ENCODE assay signal across 18 cellular contexts in genomic region chr5:40700116-40700822, GRCh38. TPM values are rescaled to one million over a fixed set of nuclear protein-coding genes. Genes with fewer than 3 reads are reported as not detected.
DNase-seq lines count a peak whose midpoint lies in the region; ATAC-seq, FAIRE-seq and TF ChIP-seq lines count a peak whose summit lies in the region.
"Had no signal": no experiment of that assay in that cellular context is flagged by ENCODE, and none has a peak within 500 bp of the region (broad histone marks: within the 10 kb centered on the region; RNA-seq: fewer than 3 reads in every experiment).

No MANE protein-coding gene starts in this region.

- H3K36me3 Mint-ChIP-seq in stimulated activated effector memory CD8-positive, alpha-beta T cell treated with anti-CD3 and anti-CD28 coated beads, Interleukin-12 subunit alpha, Interleukin-12 subunit beta, amount 100 ng/mL, for 72 hours = peaks cover 61% of the 10 kb centered on the region

- H3K4me3 ChIP-seq in right cardiac atrium (ENCODE audit: low read length) (no peak overlapping the region), heart left ventricle (no peak overlapping the region), K562 (no peak overlapping the region), neuronal stem cell (ENCODE audit: low read length in 2 of 2) (no peak overlapping the region), mammary epithelial cell (replicated peaks in 1 of 3; ENCODE audit: insufficient read depth in 1 of 3, low read depth in 2 of 3, low read length in 3 of 3) (no peak overlapping the region)
- H3K4me3 ChIP-seq: BLaER1, GM23338 had no signal

- H3K23ac ChIP-seq in neuronal stem cell (ENCODE audit: low read depth, low read length, poor library complexity) = peak overlapping the region; percentile 31

- no peak for TF ChIP-seq RAD21 in K562 (CRISPR knock-in tag; conservative IDR thresholded peaks at IDR 0.05 in 1 of 2, IDR thresholded peaks at IDR 0.05 in 1 of 2)

- no peak for FAIRE-seq in K562 (lab: Jason Lieb, UNC)
- FAIRE-seq: H54 had no signal

- WGBS in right cardiac atrium = 95% methylated on average over 5 of the region's 5 CpGs
- WGBS in heart left ventricle, 4 donors = 78 to 95% (median 92%) methylated on average over 5 of the region's 5 CpGs
- WGBS in K562 (ENCODE audit: insufficient coverage, low coverage, missing lambda C conversion rate) = 5% methylated on average over 5 of the region's 5 CpGs
- no CpG with 5 or more reads among the region's 5 CpGs for WGBS in neuronal stem cell (ENCODE audit: extremely low coverage in 2 of 2, insufficient read length in 2 of 2, insufficient replicate concordance in 1 of 2), 2 donors
- 80% methylated on average over 3 of the region's 5 CpGs for WGBS in mammary epithelial cell (ENCODE audit: low coverage, missing lambda C conversion rate)

- ATAC-seq in right cardiac atrium (no peak), heart left ventricle (no peak), K562 (peak; percentile 49)
- no peak for ATAC-seq in stimulated activated effector memory CD8-positive, alpha-beta T cell treated with anti-CD3 and anti-CD28 coated beads, Interleukin-12 subunit alpha, Interleukin-12 subunit beta, amount 100 ng/mL, for 72 hours
- ATAC-seq: GM23338, HCT116 had no signal

- H3K4ac ChIP-seq in neuronal stem cell (ENCODE audit: low read length) = no peak overlapping the region

- POLR2A ChIA-PET in K562 (lab: Yijun Ruan, JAX) = no interaction called here

- H3K9me3 ChIP-seq in right cardiac atrium (ENCODE audit: control insufficient read depth, low read length) (peaks cover 3% of the 10 kb centered on the region), heart left ventricle (peaks cover 0 to 38% (median 23%) of the 10 kb centered on the region in 12 donors), K562 (replicated peaks; ENCODE audit: control insufficient read depth, insufficient read depth, low read depth, low read length) (no peaks in the 10 kb centered on the region), neuronal stem cell (replicated peaks in 1 of 2; ENCODE audit: control insufficient read depth in 2 of 2, insufficient read depth in 1 of 2, low read depth in 1 of 2, low read length in 2 of 2) (no peaks in the 10 kb centered on the region), mammary epithelial cell (replicated peaks; ENCODE audit: insufficient read depth, low read length) (no peaks in the 10 kb centered on the region)

- peak overlapping the region; percentile 76 for H3K18ac ChIP-seq in neuronal stem cell (ENCODE audit: low read length)

- peak in 2 of 3 donors; percentile 22 to 23 for DNase-seq in right cardiac atrium
- no peak for DNase-seq in heart left ventricle
- no peak for DNase-seq in K562 (ENCODE audit: extremely low read depth in 1 of 4, low spot score in 3 of 4)
- DNase-seq in neuronal stem cell (ENCODE audit: low spot score) = no peak
- DNase-seq in stimulated activated effector memory CD8-positive, alpha-beta T cell treated with anti-CD3 and anti-CD28 coated beads, Interleukin-12 subunit alpha, Interleukin-12 subunit beta, amount 100 ng/mL, for 72 hours (ENCODE audit: low spot score in 2 of 2) = no peak
- no peak for DNase-seq in NCI-H774 (lab: John Stamatoyannopoulos, UW)
- no peak for DNase-seq in mammary epithelial cell
- DNase-seq: 8988T; CD4-positive, alpha-beta memory T cell; DMS153; DMS79; GF-D8; HFFc6 had no signal

- no peak overlapping the region for H3K4me3 Mint-ChIP-seq in stimulated activated effector memory CD8-positive, alpha-beta T cell treated with anti-CD3 and anti-CD28 coated beads, Interleukin-12 subunit alpha, Interleukin-12 subunit beta, amount 100 ng/mL, for 72 hours
- H3K4me3 Mint-ChIP-seq: CD14-positive monocyte; CD4-positive, alpha-beta memory T cell; GM23338; HFFc6 had no signal

- dilution Hi-C loops in mammary epithelial cell (cut with HindIII; ENCODE audit: low sequenced_read_pairs) = no loop called here

- TF ChIP-seq POLR2A in heart left ventricle (IDR thresholded peaks at IDR 0.05) (no peak), K562 (conservative IDR thresholded peaks at IDR 0.05) (no peak)

- BruUV-seq in K562 (replicated peaks; lab: Mats Ljungman, UMichigan) (no TSS peak), mammary epithelial cell (replicated peaks; lab: Mats Ljungman, UMichigan) (no TSS peak)

- H3K27ac Mint-ChIP-seq in stimulated activated effector memory CD8-positive, alpha-beta T cell treated with anti-CD3 and anti-CD28 coated beads, Interleukin-12 subunit alpha, Interleukin-12 subunit beta, amount 100 ng/mL, for 72 hours = no peak overlapping the region
- H3K27ac Mint-ChIP-seq: GM23338, HFFc6 had no signal

- H3K27me3 ChIP-seq in right cardiac atrium (ENCODE audit: control insufficient read depth, insufficient read depth) (no peaks in the 10 kb centered on the region), heart left ventricle (no peaks in the 10 kb centered on the region), K562 (ENCODE audit: control insufficient read depth in 2 of 2, insufficient read depth in 2 of 2, low read length in 2 of 2) (no peaks in the 10 kb centered on the region; a peak in 1 of 5 replicates), neuronal stem cell (ENCODE audit: control insufficient read depth in 3 of 3, insufficient read depth in 3 of 3, low read depth in 1 of 3, low read length in 3 of 3) (no peaks in the 10 kb centered on the region), mammary epithelial cell (ENCODE audit: insufficient read depth, low read length) (no peaks in the 10 kb centered on the region)
- H3K27me3 ChIP-seq: BLaER1 had no signal

- 0 out of 4 replicates have a peak overlapping the region, but pooled peaks of 1 of the 2 experiments have one; percentile 28 for H3K9ac ChIP-seq in K562 (ENCODE audit: insufficient read depth in 1 of 2, low read depth in 2 of 2, low read length in 2 of 2)
- H3K9ac ChIP-seq in neuronal stem cell (ENCODE audit: low read depth, low read length, poor library complexity) = no peak overlapping the region
- H3K9ac ChIP-seq in mammary epithelial cell (ENCODE audit: insufficient read depth, low read length) = no peak overlapping the region
- H3K9ac ChIP-seq: BLaER1 had no signal

- peaks cover 15% of the 10 kb centered on the region for H3K4me1 Mint-ChIP-seq in stimulated activated effector memory CD8-positive, alpha-beta T cell treated with anti-CD3 and anti-CD28 coated beads, Interleukin-12 subunit alpha, Interleukin-12 subunit beta, amount 100 ng/mL, for 72 hours
- H3K4me1 Mint-ChIP-seq: CD14-positive monocyte, GM23338 had no signal

- no peak for TF ChIP-seq CTCF in heart left ventricle (IDR thresholded peaks at IDR 0.05)
- no peak for TF ChIP-seq CTCF in K562 (IDR thresholded peaks at IDR 0.05 in 2 of 3, conservative IDR thresholded peaks at IDR 0.05 in 1 of 3; ENCODE audit: insufficient read depth in 2 of 3, low read depth in 1 of 3, low read length in 3 of 3)
- TF ChIP-seq CTCF in mammary epithelial cell (conservative IDR thresholded peaks at IDR 0.05 in 1 of 2, IDR thresholded peaks at IDR 0.05 in 1 of 2; ENCODE audit: extremely low read depth in 1 of 2, insufficient read depth in 1 of 2, low read depth in 1 of 2, low read length in 2 of 2) = no peak

- H3K4me1 ChIP-seq in right cardiac atrium (ENCODE audit: control insufficient read depth, insufficient read depth, low read length) (no peaks in the 10 kb centered on the region), heart left ventricle (no peaks in the 10 kb centered on the region), K562 (replicated peaks in 1 of 2; ENCODE audit: control insufficient read depth in 2 of 2, insufficient read depth in 2 of 2, low read length in 2 of 2) (no peaks in the 10 kb centered on the region), neuronal stem cell (ENCODE audit: control insufficient read depth in 2 of 2, insufficient read depth in 1 of 2, low read depth in 1 of 2, low read length in 2 of 2) (no peaks in the 10 kb centered on the region), mammary epithelial cell (ENCODE audit: insufficient read depth, low read length) (no peaks in the 10 kb centered on the region)
- H3K4me1 ChIP-seq: BLaER1 had no signal

- H3K79me2 ChIP-seq in K562 (ENCODE audit: control insufficient read depth, insufficient read depth, low read length) = no peaks in the 10 kb centered on the region
- H3K79me2 ChIP-seq in mammary epithelial cell (ENCODE audit: insufficient read depth, low read length) = no peaks in the 10 kb centered on the region

- H2AFZ ChIP-seq in K562 (ENCODE audit: low read depth, low read length) (no peak overlapping the region), neuronal stem cell (ENCODE audit: low read length) (no peak overlapping the region), mammary epithelial cell (ENCODE audit: low read depth, low read length) (no peak overlapping the region)
- H2AFZ ChIP-seq: GM23338 had no signal

- H2BK120ac ChIP-seq in neuronal stem cell (ENCODE audit: low read depth, low read length) = no peak overlapping the region

- no peak for TF ChIP-seq EP300 in K562 (IDR thresholded peaks at IDR 0.05; ENCODE audit: low read length)

- H3K14ac ChIP-seq in neuronal stem cell (ENCODE audit: low read length) = no peak overlapping the region

- no peaks in the 10 kb centered on the region for H3K79me1 ChIP-seq in neuronal stem cell (ENCODE audit: low read depth, low read length)

- no peak overlapping the region for H2BK12ac ChIP-seq in neuronal stem cell (ENCODE audit: low read length)

- H3K4me2 ChIP-seq in K562 (ENCODE audit: insufficient read depth, low read length) (no peak overlapping the region), neuronal stem cell (ENCODE audit: insufficient read depth, low read length, poor library complexity, severe bottlenecking) (no peak overlapping the region), mammary epithelial cell (ENCODE audit: insufficient read depth, low read depth, low read length) (no peak overlapping the region)
- H3K4me2 ChIP-seq: BLaER1, GM23338 had no signal

- H2BK5ac ChIP-seq in neuronal stem cell (ENCODE audit: low read length) = no peak overlapping the region

- no peak overlapping the region for H2BK15ac ChIP-seq in neuronal stem cell (ENCODE audit: low read length)

- H4K8ac ChIP-seq in neuronal stem cell (ENCODE audit: low read depth, low read length) = no peak overlapping the region

- H3K36me3 ChIP-seq in heart left ventricle = peaks cover 0 to 9% (median 2%) of the 10 kb centered on the region in 9 donors
- no peaks in the 10 kb centered on the region for H3K36me3 ChIP-seq in K562 (ENCODE audit: control insufficient read depth, insufficient read depth, low read length)
- H3K36me3 ChIP-seq in neuronal stem cell (replicated peaks in 1 of 2; ENCODE audit: control insufficient read depth in 2 of 2, insufficient read depth in 2 of 2, low read length in 2 of 2) = no peaks in the 10 kb centered on the region
- H3K36me3 ChIP-seq in mammary epithelial cell (ENCODE audit: insufficient read depth, low read length) = no peaks in the 10 kb centered on the region

- H3K9me3 Mint-ChIP-seq in stimulated activated effector memory CD8-positive, alpha-beta T cell treated with anti-CD3 and anti-CD28 coated beads, Interleukin-12 subunit alpha, Interleukin-12 subunit beta, amount 100 ng/mL, for 72 hours = peaks cover 31% of the 10 kb centered on the region

- in situ Hi-C loops in K562 (cut with MboI) = loop anchor here (10.0 kb wide), 2 partner anchors 985 to 1125 kb away; no protein-coding TSS in a partner anchor
- in situ Hi-C loops in mammary epithelial cell (cut with MboI; ENCODE audit: low sequenced_read_pairs in 2 of 2) = loop anchor here in 1 of 2 donors (25.0 kb wide), 1 partner anchor 738 kb away; no protein-coding TSS in a partner anchor

- H3K9me1 ChIP-seq in K562 (ENCODE audit: control insufficient read depth, insufficient read depth, low read length) = no peaks in the 10 kb centered on the region

- H2AK5ac ChIP-seq in neuronal stem cell (ENCODE audit: low read depth, low read length) = no peak overlapping the region

- no peak overlapping the region for H3K27ac ChIP-seq in right cardiac atrium (ENCODE audit: low read length)
- no peak overlapping the region for H3K27ac ChIP-seq in heart left ventricle
- H3K27ac ChIP-seq in K562 (ENCODE audit: extremely low read depth, low read depth, low read length) = no peak overlapping the region
- H3K27ac ChIP-seq in neuronal stem cell (replicated peaks; ENCODE audit: low read length) = no peak overlapping the region
- H3K27ac ChIP-seq in mammary epithelial cell (ENCODE audit: insufficient read depth, low read depth, low read length) = no peak overlapping the region
- H3K27ac ChIP-seq: BLaER1 had no signal

- intact Hi-C loops in right cardiac atrium (cut with DNase I) (no loop called here), heart left ventricle (cut with DNase I) (no loop called here), K562 (cut with micrococcal nuclease) (no loop called here), mammary epithelial cell (cut with micrococcal nuclease) (no loop called here)

- CTCF ChIA-PET in K562 (lab: Yijun Ruan, JAX; ENCODE audit: low intra/inter-chr PET ratio) (no interaction called here), mammary epithelial cell (lab: Charles Lee; ENCODE audit: low non-redundant PET) (no interaction called here)

- H4K91ac ChIP-seq in neuronal stem cell (ENCODE audit: low read depth, low read length, poor library complexity) = no peak overlapping the region

- H4K20me1 ChIP-seq in K562 (replicated peaks; ENCODE audit: control insufficient read depth, insufficient read depth, low read length) (no peaks in the 10 kb centered on the region), mammary epithelial cell (ENCODE audit: insufficient read depth, low read length) (no peaks in the 10 kb centered on the region)

RNA-seq across cellular contexts. Expression of gene PTGER4, which starts 20.6 kb away (rescaled TPM):
- 1 to 10 TPM; 3.0 to 4.8 (median 4.1) TPM for total RNA-seq in right cardiac atrium
- polyA plus RNA-seq in right cardiac atrium = 1.9 TPM
- 10 to 100 TPM in 5 of 9 donors, 1 to 10 TPM in 4; 6.4 to 43.7 (median 12.3) TPM for total RNA-seq in heart left ventricle
- 1 to 10 TPM; 2.1 to 5.1 TPM for polyA plus RNA-seq in heart left ventricle
- total RNA-seq in K562 (2011; cell fraction: chromatin; rRNA removed; ENCODE audit: low replicate concordance) = not detected in 2 replicates
- not detected in 2 replicates for total RNA-seq in K562 (2011; cell fraction: nucleolus; rRNA removed)
- not detected in 2 replicates for total RNA-seq in K562 (2011; cell fraction: nucleoplasm; rRNA removed)
- not detected in 2 replicates for total RNA-seq in K562 (2014; rRNA removed)
- total RNA-seq in K562 (2014; rRNA removed; fragmentation: Illumina TruSeq; extraction: Trizol) = not detected in 2 replicates
- not detected in 2 replicates for total RNA-seq in K562 (2015; rRNA removed; fragmentation: Illumina TruSeq; extraction: Trizol)
- 0.11 and 0.31 TPM in 2 replicates for total RNA-seq in K562 (2021)
- not detected in 2 replicates for polyA plus RNA-seq in K562 (2011; rRNA removed)
- not detected in 2 replicates for polyA plus RNA-seq in K562 (2011; cell fraction: cytosol; rRNA removed)
- not detected in 2 replicates for polyA plus RNA-seq in K562 (2011; cell fraction: nucleus; rRNA removed)
- polyA plus RNA-seq in K562 (2012) = not detected in 2 replicates
- not detected in 2 replicates for polyA plus RNA-seq in K562 (2014; fragmentation: Illumina TruSeq; extraction: Trizol)
- polyA plus RNA-seq in K562 (2014; fragmentation: Nextera tagmentation; extraction: Ambion mirVana) = not detected
- polyA plus RNA-seq in K562 (2014; rRNA removed) = not detected in 2 replicates
- polyA minus RNA-seq in K562 (2011; rRNA and poly(A)+ RNA removed) = not detected in 2 replicates
- polyA minus RNA-seq in K562 (2011; cell fraction: cytosol; rRNA and poly(A)+ RNA removed) = not detected in 2 replicates
- not detected in 2 replicates for polyA minus RNA-seq in K562 (2011; cell fraction: nucleus; rRNA and poly(A)+ RNA removed)
- 0.04 TPM for polyA plus RNA-seq in neuronal stem cell (2013, experiment 1 of 2)
- 0.11 TPM for polyA plus RNA-seq in neuronal stem cell (2013, experiment 2 of 2)
- total RNA-seq in mammary epithelial cell = 10 to 100 TPM in 1 of 2 donors, 1 to 10 TPM in 1; 4.9 to 13.2 TPM
- polyA plus RNA-seq in mammary epithelial cell = 7.6 TPM
- polyA minus RNA-seq in mammary epithelial cell = 2.1 TPM

RNA-seq across cellular contexts. Expression of gene TTC33, which starts 55.5 kb away (rescaled TPM):
- total RNA-seq in right cardiac atrium (10 to 100 TPM; 14.9 to 17.5 (median 16.7) TPM), heart left ventricle (10 to 100 TPM; 11.3 to 20.0 (median 14.2) TPM), K562 (2014; rRNA removed) (9.3 and 21.6 TPM in 2 replicates), K562 (2014; rRNA removed; fragmentation: Illumina TruSeq; extraction: Trizol) (21.7 and 25.8 TPM in 2 replicates), K562 (2015; rRNA removed; fragmentation: Illumina TruSeq; extraction: Trizol) (21.6 and 21.9 TPM in 2 replicates), K562 (2021) (11.5 and 12.1 TPM in 2 replicates), mammary epithelial cell (1 to 10 TPM; 9.6 to 9.7 TPM)
- polyA plus RNA-seq in right cardiac atrium (7.2 TPM), heart left ventricle (10 to 100 TPM in 1 of 2 donors, 1 to 10 TPM in 1; 5.6 to 14.3 TPM), K562 (2011; rRNA removed) (9.1 and 13.3 TPM in 2 replicates), K562 (2014; fragmentation: Illumina TruSeq; extraction: Trizol) (18.2 and 18.9 TPM in 2 replicates), K562 (2014; fragmentation: Nextera tagmentation; extraction: Ambion mirVana) (10 to 100 TPM; 21.1 to 24.9 TPM), K562 (2014; rRNA removed) (11.9 and 13.5 TPM in 2 replicates), mammary epithelial cell (2.6 TPM)
- total RNA-seq in K562 (2011; cell fraction: chromatin; rRNA removed; ENCODE audit: low replicate concordance) = 6.4 and 9.6 TPM in 2 replicates
- total RNA-seq in K562 (2011; cell fraction: nucleolus; rRNA removed) = 1.7 and 2.3 TPM in 2 replicates
- total RNA-seq in K562 (2011; cell fraction: nucleoplasm; rRNA removed) = 3.5 and 6.2 TPM in 2 replicates
- 0.81 and 2.6 TPM in 2 replicates for polyA plus RNA-seq in K562 (2011; cell fraction: cytosol; rRNA removed)
- 2.8 and 3.3 TPM in 2 replicates for polyA plus RNA-seq in K562 (2011; cell fraction: nucleus; rRNA removed)
- polyA plus RNA-seq in K562 (2012) = 8.2 and 10.4 TPM in 2 replicates
- 23.7 and 30.5 TPM in 2 replicates for polyA minus RNA-seq in K562 (2011; rRNA and poly(A)+ RNA removed)
- polyA minus RNA-seq in K562 (2011; cell fraction: cytosol; rRNA and poly(A)+ RNA removed) = 9.7 and 11.4 TPM in 2 replicates
- 2.8 and 5.7 TPM in 2 replicates for polyA minus RNA-seq in K562 (2011; cell fraction: nucleus; rRNA and poly(A)+ RNA removed)
- polyA plus RNA-seq in neuronal stem cell (2013, experiment 1 of 2) = 11.7 TPM
- 11.9 TPM for polyA plus RNA-seq in neuronal stem cell (2013, experiment 2 of 2)
- 8.7 TPM for polyA minus RNA-seq in mammary epithelial cell

Comparison
In these comparisons a context has a peak if more than half of its experiments do, and no peak if none do; other contexts are left out.
1. DNase-seq: peak in right cardiac atrium (2 of 3); none in heart left ventricle (0 of 5), K562 (0 of 4), neuronal stem cell (single experiment), stimulated activated effector memory CD8-positive, alpha-beta T cell treated with anti-CD3 and anti-CD28 coated beads, Interleukin-12 subunit alpha, Interleukin-12 subunit beta, amount 100 ng/mL, for 72 hours (0 of 2), NCI-H774 (single experiment) and mammary epithelial cell (single experiment).